Comparison of ENCODE assay signal across 3 cellular contexts in genomic region chr1:211174375-211174774, GRCh38.
TF ChIP-seq lines count a peak whose summit lies in the region.

No MANE protein-coding gene starts in this region.

TF ChIP-seq in A549, 52 proteins besides CTCF, POLR2A, EP300 and RAD21 (continued from another document):
- TF ChIP-seq REST (IDR thresholded peaks at IDR 0.05), result no peak
- TF ChIP-seq JUNB (IDR thresholded peaks at IDR 0.05), result no peak
- no peak for TF ChIP-seq HOXB5 (CRISPR knock-in tag; IDR thresholded peaks at IDR 0.05)
- no peak for TF ChIP-seq FOXS1 (CRISPR knock-in tag; IDR thresholded peaks at IDR 0.05)
- no peak for TF ChIP-seq ELK1 (IDR thresholded peaks at IDR 0.05; ENCODE audit: low read depth, low read length)
- no peak for TF ChIP-seq EHMT2 (IDR thresholded peaks at IDR 0.05; ENCODE audit: low read depth)
- no peak for TF ChIP-seq ESRRA (IDR thresholded peaks at IDR 0.05; ENCODE audit: borderline replicate concordance, low read length)
- TF ChIP-seq CHD2 (IDR thresholded peaks at IDR 0.05; ENCODE audit: low read length, partially characterized antibody), result no peak
- no peak for TF ChIP-seq ZSCAN20 (CRISPR knock-in tag; IDR thresholded peaks at IDR 0.05)

TF ChIP-seq in GM12878, 131 proteins besides CTCF, POLR2A, EP300 and RAD21 (continued from another document):
- TF ChIP-seq USF2 (IDR thresholded peaks at IDR 0.05; ENCODE audit: borderline replicate concordance, low read depth, low read length) (no peak), KAT2A (conservative IDR thresholded peaks at IDR 0.05; ENCODE audit: control insufficient read depth, low read depth, low read length) (no peak), HCFC1 (IDR thresholded peaks at IDR 0.05; ENCODE audit: low read length) (no peak), SMAD1 (IDR thresholded peaks at IDR 0.05; ENCODE audit: low read depth, partially characterized antibody) (no peak), BACH1 (IDR thresholded peaks at IDR 0.05; ENCODE audit: borderline replicate concordance) (no peak), E2F4 (IDR thresholded peaks at IDR 0.05; ENCODE audit: low read depth, low read length) (no peak), TCF7 (IDR thresholded peaks at IDR 0.05; ENCODE audit: borderline replicate concordance) (no peak), TBL1XR1 (IDR thresholded peaks at IDR 0.05; ENCODE audit: low read depth, low read length) (no peak), FOS (IDR thresholded peaks at IDR 0.05; ENCODE audit: borderline replicate concordance, extremely low read depth, insufficient read length) (no peak), ZNF24 (IDR thresholded peaks at IDR 0.05) (no peak), GABPA (IDR thresholded peaks at IDR 0.05; ENCODE audit: low read depth) (no peak)

TF ChIP-seq in SK-N-SH treated with all-trans-retinoic acid at 6 μM for 48 hours, 23 proteins besides CTCF, POLR2A, EP300 and RAD21 (continued from another document):
- TF ChIP-seq CREB5 (CRISPR knock-in tag; IDR thresholded peaks at IDR 0.05; ENCODE audit: low read depth) (no peak), ARNTL (CRISPR knock-in tag; IDR thresholded peaks at IDR 0.05; ENCODE audit: borderline replicate concordance, low read depth) (no peak), CSDC2 (CRISPR knock-in tag; IDR thresholded peaks at IDR 0.05) (no peak)
